ENCODE assay signal across 1 cellular context in the genomic region with DNA sequence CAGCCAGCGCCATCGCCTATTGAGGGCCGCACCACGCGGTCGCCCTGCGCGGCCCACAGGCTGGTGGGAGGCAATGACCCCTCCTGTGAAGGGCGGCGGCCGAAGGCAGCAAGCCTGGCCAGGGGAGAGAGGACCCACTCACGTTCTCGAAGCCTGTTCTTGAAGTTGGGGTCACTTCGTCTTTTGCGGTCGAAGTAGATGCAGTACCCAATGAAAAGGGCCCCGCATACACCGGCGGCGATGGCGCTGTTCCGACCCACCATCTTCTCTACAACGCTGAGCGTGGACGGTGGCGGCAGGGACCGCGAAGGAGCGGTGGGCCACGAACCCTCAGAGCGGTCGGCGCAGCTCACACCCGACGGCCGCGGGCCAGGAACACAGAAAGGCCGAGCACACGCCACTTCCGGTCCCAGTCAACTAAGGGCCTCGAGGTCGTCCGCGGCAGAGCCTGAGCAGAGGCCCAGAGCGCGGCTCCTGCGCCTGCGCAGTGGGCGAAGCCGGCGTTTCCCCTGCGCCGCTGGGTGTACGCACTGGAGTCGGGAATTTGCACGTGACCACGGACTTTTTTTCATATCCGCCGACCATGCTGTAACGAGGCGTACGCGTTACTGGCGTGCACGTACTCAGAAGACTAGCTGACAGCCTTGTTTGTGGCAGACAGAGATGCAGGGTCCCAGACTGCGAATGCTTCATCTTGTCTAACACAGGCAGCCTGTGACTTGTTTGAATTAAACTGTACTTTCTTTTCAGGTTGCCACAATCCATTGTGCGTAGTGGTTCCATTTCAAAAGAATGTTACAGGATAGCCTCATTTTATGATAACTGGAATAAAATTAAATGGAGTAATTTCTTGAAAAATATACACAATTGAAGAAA.
TF ChIP-seq lines count a peak whose summit lies in the region.

A gene (minus strand): TSS at position 385 of the 876 bp plus-strand sequence. CDS start 122 bp downstream, at position 263.

TF ChIP-seq in HepG2, 621 proteins besides CTCF, POLR2A, EP300 and RAD21 (continued from another document and continues in another):
- TF ChIP-seq, protein P1, sequence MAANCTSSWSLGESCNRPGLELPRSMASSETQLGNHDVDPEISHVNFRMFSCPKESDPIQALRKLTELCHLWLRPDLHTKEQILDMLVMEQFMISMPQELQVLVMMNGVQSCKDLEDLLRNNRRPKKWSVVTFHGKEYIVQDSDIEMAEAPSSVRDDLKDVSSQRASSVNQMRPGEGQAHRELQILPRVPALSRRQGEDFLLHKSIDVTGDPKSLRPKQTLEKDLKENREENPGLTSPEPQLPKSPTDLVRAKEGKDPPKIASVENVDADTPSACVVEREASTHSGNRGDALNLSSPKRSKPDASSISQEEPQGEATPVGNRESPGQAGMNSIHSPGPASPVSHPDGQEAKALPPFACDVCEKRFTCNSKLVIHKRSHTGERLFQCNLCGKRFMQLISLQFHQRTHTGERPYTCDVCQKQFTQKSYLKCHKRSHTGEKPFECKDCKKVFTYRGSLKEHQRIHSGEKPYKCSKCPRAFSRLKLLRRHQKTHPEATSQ (CRISPR knock-in tag; IDR thresholded peaks at IDR 0.05; ENCODE audit: borderline replicate concordance) = peak; percentile 87; the same call in 1 of the 2 replicates
- TF ChIP-seq KDM2A (CRISPR knock-in tag; IDR thresholded peaks at IDR 0.05; ENCODE audit: borderline replicate concordance, low read depth) (peak; percentile 90), KDM5B (CRISPR knock-in tag; IDR thresholded peaks at IDR 0.05; ENCODE audit: borderline replicate concordance) (peak; percentile 92; the same call in 1 of the 2 replicates), ATAD3A (CRISPR knock-in tag; IDR thresholded peaks at IDR 0.05) (no peak), MLLT10 (CRISPR knock-in tag; IDR thresholded peaks at IDR 0.05) (0 out of 2 replicates have a peak, but pooled peaks have one; percentile 81), SRSF1 (optimal IDR thresholded peaks at IDR 0.05; ENCODE audit: low read depth, low read length) (no peak), KAT2B (IDR thresholded peaks at IDR 0.05; ENCODE audit: borderline replicate concordance, low read depth, low read length) (no peak), ARNT (IDR thresholded peaks at IDR 0.05) (no peak), POLR2AphosphoS5 (IDR thresholded peaks at IDR 0.05; ENCODE audit: low read depth, low read length) (peak; percentile 96), PCBP1 (IDR thresholded peaks at IDR 0.05; ENCODE audit: borderline replicate concordance, low read depth, low read length) (no peak), BCL6 (CRISPR knock-in tag; IDR thresholded peaks at IDR 0.05) (peak; percentile 30; the same call in 1 of the 2 replicates), NCOA2 (CRISPR knock-in tag; IDR thresholded peaks at IDR 0.05) (peak; percentile 32; the same call in 1 of the 2 replicates), WIZ (CRISPR knock-in tag; IDR thresholded peaks at IDR 0.05) (no peak), NCOR1 (IDR thresholded peaks at IDR 0.05; ENCODE audit: borderline replicate concordance, low read length) (peak; percentile 19; the same call in 1 of the 2 replicates), ZNF383 (CRISPR knock-in tag; IDR thresholded peaks at IDR 0.05; ENCODE audit: borderline replicate concordance) (no peak), ZNF780A (CRISPR knock-in tag; IDR thresholded peaks at IDR 0.05) (0 out of 2 replicates have a peak, but pooled peaks have one; percentile 78), TEAD2 (CRISPR knock-in tag; IDR thresholded peaks at IDR 0.05) (no peak), GFI1 (CRISPR knock-in tag; IDR thresholded peaks at IDR 0.05; ENCODE audit: borderline replicate concordance) (no peak; the same call in 1 of the 2 replicates), ZMYM4 (CRISPR knock-in tag; IDR thresholded peaks at IDR 0.05) (peak; percentile 85), ZFAT (CRISPR knock-in tag; conservative IDR thresholded peaks at IDR 0.05) (peak; percentile 69; the same call in 1 of the 2 replicates), STAT5B (CRISPR knock-in tag; IDR thresholded peaks at IDR 0.05) (no peak), ZNF883 (CRISPR knock-in tag; IDR thresholded peaks at IDR 0.05; ENCODE audit: not compliant biosample characterization) (peak; percentile 94), NCOA5 (CRISPR knock-in tag; IDR thresholded peaks at IDR 0.05) (no peak)
- TF ChIP-seq, protein P2, sequence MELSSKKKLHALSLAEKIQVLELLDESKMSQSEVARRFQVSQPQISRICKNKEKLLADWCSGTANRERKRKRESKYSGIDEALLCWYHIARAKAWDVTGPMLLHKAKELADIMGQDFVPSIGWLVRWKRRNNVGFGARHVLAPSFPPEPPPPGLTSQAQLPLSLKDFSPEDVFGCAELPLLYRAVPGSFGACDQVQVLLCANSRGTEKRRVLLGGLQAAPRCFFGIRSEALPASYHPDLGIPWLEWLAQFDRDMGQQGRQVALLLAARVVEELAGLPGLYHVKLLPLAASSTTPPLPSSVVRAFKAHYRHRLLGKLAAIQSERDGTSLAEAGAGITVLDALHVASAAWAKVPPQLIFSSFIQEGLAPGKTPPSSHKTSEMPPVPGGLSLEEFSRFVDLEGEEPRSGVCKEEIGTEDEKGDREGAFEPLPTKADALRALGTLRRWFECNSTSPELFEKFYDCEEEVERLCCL (CRISPR knock-in tag; IDR thresholded peaks at IDR 0.05; ENCODE audit: borderline replicate concordance) = peak; percentile 21; the same call in 1 of the 2 replicates
- TF ChIP-seq, protein P3, sequence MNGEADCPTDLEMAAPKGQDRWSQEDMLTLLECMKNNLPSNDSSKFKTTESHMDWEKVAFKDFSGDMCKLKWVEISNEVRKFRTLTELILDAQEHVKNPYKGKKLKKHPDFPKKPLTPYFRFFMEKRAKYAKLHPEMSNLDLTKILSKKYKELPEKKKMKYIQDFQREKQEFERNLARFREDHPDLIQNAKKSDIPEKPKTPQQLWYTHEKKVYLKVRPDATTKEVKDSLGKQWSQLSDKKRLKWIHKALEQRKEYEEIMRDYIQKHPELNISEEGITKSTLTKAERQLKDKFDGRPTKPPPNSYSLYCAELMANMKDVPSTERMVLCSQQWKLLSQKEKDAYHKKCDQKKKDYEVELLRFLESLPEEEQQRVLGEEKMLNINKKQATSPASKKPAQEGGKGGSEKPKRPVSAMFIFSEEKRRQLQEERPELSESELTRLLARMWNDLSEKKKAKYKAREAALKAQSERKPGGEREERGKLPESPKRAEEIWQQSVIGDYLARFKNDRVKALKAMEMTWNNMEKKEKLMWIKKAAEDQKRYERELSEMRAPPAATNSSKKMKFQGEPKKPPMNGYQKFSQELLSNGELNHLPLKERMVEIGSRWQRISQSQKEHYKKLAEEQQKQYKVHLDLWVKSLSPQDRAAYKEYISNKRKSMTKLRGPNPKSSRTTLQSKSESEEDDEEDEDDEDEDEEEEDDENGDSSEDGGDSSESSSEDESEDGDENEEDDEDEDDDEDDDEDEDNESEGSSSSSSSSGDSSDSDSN (CRISPR knock-in tag; IDR thresholded peaks at IDR 0.05) = peak; percentile 92
- TF ChIP-seq, protein P4, sequence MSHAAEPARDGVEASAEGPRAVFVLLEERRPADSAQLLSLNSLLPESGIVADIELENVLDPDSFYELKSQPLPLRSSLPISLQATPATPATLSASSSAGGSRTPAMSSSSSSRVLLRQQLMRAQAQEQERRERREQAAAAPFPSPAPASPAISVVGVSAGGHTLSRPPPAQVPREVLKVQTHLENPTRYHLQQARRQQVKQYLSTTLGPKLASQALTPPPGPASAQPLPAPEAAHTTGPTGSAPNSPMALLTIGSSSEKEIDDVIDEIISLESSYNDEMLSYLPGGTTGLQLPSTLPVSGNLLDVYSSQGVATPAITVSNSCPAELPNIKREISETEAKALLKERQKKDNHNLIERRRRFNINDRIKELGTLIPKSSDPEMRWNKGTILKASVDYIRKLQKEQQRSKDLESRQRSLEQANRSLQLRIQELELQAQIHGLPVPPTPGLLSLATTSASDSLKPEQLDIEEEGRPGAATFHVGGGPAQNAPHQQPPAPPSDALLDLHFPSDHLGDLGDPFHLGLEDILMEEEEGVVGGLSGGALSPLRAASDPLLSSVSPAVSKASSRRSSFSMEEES (CRISPR knock-in tag; IDR thresholded peaks at IDR 0.05) = peak; percentile 98
- TF ChIP-seq, protein P5, sequence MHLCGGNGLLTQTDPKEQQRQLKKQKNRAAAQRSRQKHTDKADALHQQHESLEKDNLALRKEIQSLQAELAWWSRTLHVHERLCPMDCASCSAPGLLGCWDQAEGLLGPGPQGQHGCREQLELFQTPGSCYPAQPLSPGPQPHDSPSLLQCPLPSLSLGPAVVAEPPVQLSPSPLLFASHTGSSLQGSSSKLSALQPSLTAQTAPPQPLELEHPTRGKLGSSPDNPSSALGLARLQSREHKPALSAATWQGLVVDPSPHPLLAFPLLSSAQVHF (CRISPR knock-in tag; IDR thresholded peaks at IDR 0.05) = 0 out of 2 replicates have a peak, but pooled peaks have one; percentile 55
- TF ChIP-seq, protein P6, sequence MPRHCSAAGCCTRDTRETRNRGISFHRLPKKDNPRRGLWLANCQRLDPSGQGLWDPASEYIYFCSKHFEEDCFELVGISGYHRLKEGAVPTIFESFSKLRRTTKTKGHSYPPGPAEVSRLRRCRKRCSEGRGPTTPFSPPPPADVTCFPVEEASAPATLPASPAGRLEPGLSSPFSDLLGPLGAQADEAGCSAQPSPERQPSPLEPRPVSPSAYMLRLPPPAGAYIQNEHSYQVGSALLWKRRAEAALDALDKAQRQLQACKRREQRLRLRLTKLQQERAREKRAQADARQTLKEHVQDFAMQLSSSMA (CRISPR knock-in tag; IDR thresholded peaks at IDR 0.05) = peak; percentile 86
- TF ChIP-seq, protein P7, sequence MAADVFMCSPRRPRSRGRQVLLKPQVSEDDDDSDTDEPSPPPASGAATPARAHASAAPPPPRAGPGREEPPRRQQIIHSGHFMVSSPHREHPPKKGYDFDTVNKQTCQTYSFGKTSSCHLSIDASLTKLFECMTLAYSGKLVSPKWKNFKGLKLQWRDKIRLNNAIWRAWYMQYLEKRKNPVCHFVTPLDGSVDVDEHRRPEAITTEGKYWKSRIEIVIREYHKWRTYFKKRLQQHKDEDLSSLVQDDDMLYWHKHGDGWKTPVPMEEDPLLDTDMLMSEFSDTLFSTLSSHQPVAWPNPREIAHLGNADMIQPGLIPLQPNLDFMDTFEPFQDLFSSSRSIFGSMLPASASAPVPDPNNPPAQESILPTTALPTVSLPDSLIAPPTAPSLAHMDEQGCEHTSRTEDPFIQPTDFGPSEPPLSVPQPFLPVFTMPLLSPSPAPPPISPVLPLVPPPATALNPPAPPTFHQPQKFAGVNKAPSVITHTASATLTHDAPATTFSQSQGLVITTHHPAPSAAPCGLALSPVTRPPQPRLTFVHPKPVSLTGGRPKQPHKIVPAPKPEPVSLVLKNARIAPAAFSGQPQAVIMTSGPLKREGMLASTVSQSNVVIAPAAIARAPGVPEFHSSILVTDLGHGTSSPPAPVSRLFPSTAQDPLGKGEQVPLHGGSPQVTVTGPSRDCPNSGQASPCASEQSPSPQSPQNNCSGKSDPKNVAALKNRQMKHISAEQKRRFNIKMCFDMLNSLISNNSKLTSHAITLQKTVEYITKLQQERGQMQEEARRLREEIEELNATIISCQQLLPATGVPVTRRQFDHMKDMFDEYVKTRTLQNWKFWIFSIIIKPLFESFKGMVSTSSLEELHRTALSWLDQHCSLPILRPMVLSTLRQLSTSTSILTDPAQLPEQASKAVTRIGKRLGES (CRISPR knock-in tag; IDR thresholded peaks at IDR 0.05; ENCODE audit: borderline replicate concordance) = 0 out of 2 replicates have a peak, but pooled peaks have one; percentile 61
- TF ChIP-seq, protein P8, sequence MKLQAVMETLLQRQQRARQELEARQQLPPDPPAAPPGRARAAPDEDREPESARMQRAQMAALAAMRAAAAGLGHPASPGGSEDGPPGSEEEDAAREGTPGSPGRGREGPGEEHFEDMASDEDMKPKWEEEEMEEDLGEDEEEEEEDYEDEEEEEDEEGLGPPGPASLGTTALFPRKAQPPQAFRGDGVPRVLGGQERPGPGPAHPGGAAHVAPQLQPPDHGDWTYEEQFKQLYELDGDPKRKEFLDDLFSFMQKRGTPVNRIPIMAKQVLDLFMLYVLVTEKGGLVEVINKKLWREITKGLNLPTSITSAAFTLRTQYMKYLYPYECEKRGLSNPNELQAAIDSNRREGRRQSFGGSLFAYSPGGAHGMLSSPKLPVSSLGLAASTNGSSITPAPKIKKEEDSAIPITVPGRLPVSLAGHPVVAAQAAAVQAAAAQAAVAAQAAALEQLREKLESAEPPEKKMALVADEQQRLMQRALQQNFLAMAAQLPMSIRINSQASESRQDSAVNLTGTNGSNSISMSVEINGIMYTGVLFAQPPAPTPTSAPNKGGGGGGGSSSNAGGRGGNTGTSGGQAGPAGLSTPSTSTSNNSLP (IDR thresholded peaks at IDR 0.05; ENCODE audit: low read depth, low read length) = no peak
- TF ChIP-seq, protein P9, sequence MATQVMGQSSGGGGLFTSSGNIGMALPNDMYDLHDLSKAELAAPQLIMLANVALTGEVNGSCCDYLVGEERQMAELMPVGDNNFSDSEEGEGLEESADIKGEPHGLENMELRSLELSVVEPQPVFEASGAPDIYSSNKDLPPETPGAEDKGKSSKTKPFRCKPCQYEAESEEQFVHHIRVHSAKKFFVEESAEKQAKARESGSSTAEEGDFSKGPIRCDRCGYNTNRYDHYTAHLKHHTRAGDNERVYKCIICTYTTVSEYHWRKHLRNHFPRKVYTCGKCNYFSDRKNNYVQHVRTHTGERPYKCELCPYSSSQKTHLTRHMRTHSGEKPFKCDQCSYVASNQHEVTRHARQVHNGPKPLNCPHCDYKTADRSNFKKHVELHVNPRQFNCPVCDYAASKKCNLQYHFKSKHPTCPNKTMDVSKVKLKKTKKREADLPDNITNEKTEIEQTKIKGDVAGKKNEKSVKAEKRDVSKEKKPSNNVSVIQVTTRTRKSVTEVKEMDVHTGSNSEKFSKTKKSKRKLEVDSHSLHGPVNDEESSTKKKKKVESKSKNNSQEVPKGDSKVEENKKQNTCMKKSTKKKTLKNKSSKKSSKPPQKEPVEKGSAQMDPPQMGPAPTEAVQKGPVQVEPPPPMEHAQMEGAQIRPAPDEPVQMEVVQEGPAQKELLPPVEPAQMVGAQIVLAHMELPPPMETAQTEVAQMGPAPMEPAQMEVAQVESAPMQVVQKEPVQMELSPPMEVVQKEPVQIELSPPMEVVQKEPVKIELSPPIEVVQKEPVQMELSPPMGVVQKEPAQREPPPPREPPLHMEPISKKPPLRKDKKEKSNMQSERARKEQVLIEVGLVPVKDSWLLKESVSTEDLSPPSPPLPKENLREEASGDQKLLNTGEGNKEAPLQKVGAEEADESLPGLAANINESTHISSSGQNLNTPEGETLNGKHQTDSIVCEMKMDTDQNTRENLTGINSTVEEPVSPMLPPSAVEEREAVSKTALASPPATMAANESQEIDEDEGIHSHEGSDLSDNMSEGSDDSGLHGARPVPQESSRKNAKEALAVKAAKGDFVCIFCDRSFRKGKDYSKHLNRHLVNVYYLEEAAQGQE (IDR thresholded peaks at IDR 0.05; ENCODE audit: borderline replicate concordance in 1 of 2, low read depth in 1 of 2, low read length in 2 of 2) = peak in 1 of 2 experiments; percentile 52; a peak in 1 of 4 replicates
- TF ChIP-seq, protein P10, sequence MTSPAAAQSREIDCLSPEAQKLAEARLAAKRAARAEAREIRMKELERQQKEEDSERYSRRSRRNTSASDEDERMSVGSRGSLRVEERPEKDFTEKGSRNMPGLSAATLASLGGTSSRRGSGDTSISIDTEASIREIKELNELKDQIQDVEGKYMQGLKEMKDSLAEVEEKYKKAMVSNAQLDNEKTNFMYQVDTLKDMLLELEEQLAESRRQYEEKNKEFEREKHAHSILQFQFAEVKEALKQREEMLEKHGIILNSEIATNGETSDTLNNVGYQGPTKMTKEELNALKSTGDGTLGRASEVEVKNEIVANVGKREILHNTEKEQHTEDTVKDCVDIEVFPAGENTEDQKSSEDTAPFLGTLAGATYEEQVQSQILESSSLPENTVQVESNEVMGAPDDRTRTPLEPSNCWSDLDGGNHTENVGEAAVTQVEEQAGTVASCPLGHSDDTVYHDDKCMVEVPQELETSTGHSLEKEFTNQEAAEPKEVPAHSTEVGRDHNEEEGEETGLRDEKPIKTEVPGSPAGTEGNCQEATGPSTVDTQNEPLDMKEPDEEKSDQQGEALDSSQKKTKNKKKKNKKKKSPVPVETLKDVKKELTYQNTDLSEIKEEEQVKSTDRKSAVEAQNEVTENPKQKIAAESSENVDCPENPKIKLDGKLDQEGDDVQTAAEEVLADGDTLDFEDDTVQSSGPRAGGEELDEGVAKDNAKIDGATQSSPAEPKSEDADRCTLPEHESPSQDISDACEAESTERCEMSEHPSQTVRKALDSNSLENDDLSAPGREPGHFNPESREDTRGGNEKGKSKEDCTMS (CRISPR knock-in tag; conservative IDR thresholded peaks at IDR 0.05) = no peak
